8 cellular contexts compared by ENCODE assay signal in the genomic region with DNA sequence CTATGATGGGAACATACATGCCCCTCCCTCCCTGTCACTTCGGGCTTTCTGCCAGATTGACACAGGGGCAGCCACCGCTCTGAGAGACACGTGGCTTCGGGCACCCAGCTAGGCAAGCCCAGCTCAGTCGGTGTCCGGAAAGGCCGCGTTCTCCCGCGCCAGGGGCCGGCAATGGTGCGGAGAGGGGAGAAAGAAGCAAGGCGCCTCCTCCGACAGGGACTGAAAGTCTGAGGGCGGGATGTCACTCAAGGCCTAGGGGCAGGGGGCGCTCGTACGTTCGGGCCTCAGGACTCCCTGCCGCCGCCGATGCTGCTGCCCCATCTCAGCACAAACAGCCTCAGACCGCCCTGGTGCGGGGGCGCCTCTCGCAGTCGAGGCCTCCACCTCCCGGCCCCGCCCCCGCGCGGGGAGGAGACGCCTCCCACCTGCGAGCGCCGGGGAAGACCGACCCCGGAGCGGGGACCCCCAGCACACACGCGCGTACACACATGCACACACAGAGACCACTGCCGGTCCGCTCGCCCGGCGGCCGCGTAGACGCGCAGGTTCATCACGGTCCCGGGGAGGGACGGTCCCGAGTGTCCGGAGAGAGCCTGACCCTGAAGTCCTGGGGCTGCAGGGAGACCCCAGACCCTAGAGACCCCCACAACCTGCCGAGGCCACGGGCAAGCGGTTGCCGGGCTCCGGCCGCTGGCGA. TPM values are rescaled to one million over a fixed set of nuclear protein-coding genes. Genes with fewer than 3 reads are reported as not detected.
DNase-seq lines count a peak whose midpoint lies in the region; ATAC-seq and TF ChIP-seq lines count a peak whose summit lies in the region.

No MANE protein-coding gene starts in this region.

- peaks cover 65% of the 10 kb centered on the region for H3K4me1 Mint-ChIP-seq in brain
- peaks cover 0 to 13% of the 10 kb centered on the region in 2 donors for H3K4me1 Mint-ChIP-seq in natural killer cell

- CTCF ChIA-PET in SK-N-SH (lab: Yijun Ruan, JAX) = interaction anchor here (0.7 to 10.6 kb wide), 23 partner anchors 9 to 509 kb away, joined by 3 to 85 read pairs (median 4); no protein-coding TSS in a partner anchor

- H3K36me3 ChIP-seq in H7 (replicated peaks; ENCODE audit: control insufficient read depth, insufficient read depth, low read length) (no peaks in the 10 kb centered on the region), SK-N-SH (replicated peaks in 1 of 2; ENCODE audit: control insufficient read depth in 1 of 2, insufficient read depth in 2 of 2, low read length in 1 of 2) (no peaks in the 10 kb centered on the region), thymus (ENCODE audit: control insufficient read depth, insufficient read depth) (no peaks in the 10 kb centered on the region)

- DNase-seq in H7 (peak; percentile 96), SK-N-SH (peak; percentile 85), natural killer cell (no peak), mucosa of gallbladder (ENCODE audit: low spot score) (no peak), SIG-M5 (lab: John Stamatoyannopoulos, UW) (no peak)

- TF ChIP-seq CTCF in 22Rv1 (IDR thresholded peaks at IDR 0.05) (peak; percentile 50), SK-N-SH (IDR thresholded peaks at IDR 0.05) (peak; percentile 14; the same call in 1 of the 2 replicates), brain (conservative IDR thresholded peaks at IDR 0.05) (peak in 1 of 2 experiments; percentile 68), natural killer cell (IDR thresholded peaks at IDR 0.05) (no peak)

- no peaks in the 10 kb centered on the region for H3K79me2 ChIP-seq in SK-N-SH (ENCODE audit: insufficient read depth)

- H3K27me3 Mint-ChIP-seq in brain = peaks cover 83% of the 10 kb centered on the region
- peaks cover 46 to 50% of the 10 kb centered on the region in 2 donors for H3K27me3 Mint-ChIP-seq in natural killer cell (ENCODE audit: low read depth in 2 of 2)

- no peaks in the 10 kb centered on the region for H3K9me2 ChIP-seq in SK-N-SH

- H2AFZ ChIP-seq in SK-N-SH (ENCODE audit: low read depth) = no peak overlapping the region

- H3K4me2 ChIP-seq in SK-N-SH = peak overlapping the region; percentile 83; the same call in 1 of the 2 replicates

- H3K36me3 Mint-ChIP-seq in brain (no peaks in the 10 kb centered on the region), natural killer cell (no peaks in the 10 kb centered on the region)

- POLR2A ChIA-PET in SK-N-SH (lab: Yijun Ruan, JAX) = no interaction called here

- H3K27ac Mint-ChIP-seq in brain (no peak overlapping the region), natural killer cell (no peak overlapping the region)

- no peak for TF ChIP-seq RAD21 in SK-N-SH (IDR thresholded peaks at IDR 0.05; ENCODE audit: low read length)

- intact Hi-C loops in natural killer cell (cut with micrococcal nuclease) = no loop called here

- H3K4me3 Mint-ChIP-seq in brain (peak overlapping the region; percentile 66 to 81 (median 71)), natural killer cell (peak overlapping the region; percentile 13)

- H3K4me1 ChIP-seq in SK-N-SH (ENCODE audit: control insufficient read depth in 1 of 2, insufficient read depth in 2 of 2, low read depth in 1 of 2, low read length in 1 of 2) (peaks cover 0 to 20% of the 10 kb centered on the region in 2 experiments; a peak in 2 of 4 replicates), thymus (ENCODE audit: control insufficient read depth, insufficient read depth, low read length) (peaks cover 14% of the 10 kb centered on the region)

- TF ChIP-seq EP300 in SK-N-SH (IDR thresholded peaks at IDR 0.05; ENCODE audit: borderline replicate concordance in 1 of 2, low read depth in 1 of 2, low read length in 1 of 2) = no peak

- no peaks in the 10 kb centered on the region for H3F3A ChIP-seq in SK-N-SH (replicated peaks; ENCODE audit: insufficient read depth)

- ATAC-seq in natural killer cell = peak; percentile 27 to 72 (median 34)

- H3K4me3 ChIP-seq in H7 (ENCODE audit: insufficient read depth, low read depth, low read length) (peak overlapping the region; percentile 80), SK-N-SH (ENCODE audit: low read depth in 2 of 2, low read length in 1 of 2) (peak overlapping the region; percentile 26 to 29; a peak in 2 of 4 replicates), thymus (ENCODE audit: low read length) (peak overlapping the region; percentile 41)

- H3K27me3 ChIP-seq in H7 (ENCODE audit: control insufficient read depth, insufficient read depth, low read length) (peaks cover 38% of the 10 kb centered on the region), SK-N-SH (ENCODE audit: insufficient read depth) (peaks cover 65% of the 10 kb centered on the region), thymus (ENCODE audit: control insufficient read depth, insufficient read depth) (peaks cover 59% of the 10 kb centered on the region)

- H3K27ac ChIP-seq in 22Rv1 (no peak overlapping the region), SK-N-SH (ENCODE audit: low read depth in 2 of 2, low read length in 1 of 2) (no peak overlapping the region), thymus (ENCODE audit: low read depth) (no peak overlapping the region)

- H3K9ac ChIP-seq in SK-N-SH = no peak overlapping the region

- peaks cover 0 to 9% (median 0%) of the 10 kb centered on the region in 5 experiments for H3K9me3 Mint-ChIP-seq in brain
- H3K9me3 Mint-ChIP-seq in natural killer cell = no peaks in the 10 kb centered on the region

- 0 out of 2 replicates have a peak, but pooled peaks cover 4% of the 10 kb centered on the region for H4K20me1 ChIP-seq in SK-N-SH (ENCODE audit: insufficient read depth)

- 1% methylated on average over 14 of the region's 63 CpGs for WGBS in SK-N-SH (ENCODE audit: low lambda C conversion rate)
- WGBS in thymus = 2% methylated on average over 63 of the region's 63 CpGs

- H3K9me3 ChIP-seq in SK-N-SH = no peaks in the 10 kb centered on the region
- no peaks in the 10 kb centered on the region for H3K9me3 ChIP-seq in thymus (ENCODE audit: control insufficient read depth)

TF ChIP-seq in SK-N-SH, 30 proteins besides CTCF, POLR2A, EP300 and RAD21:
- peak; percentile 61; the same call in 1 of the 2 replicates for TF ChIP-seq MXI1 (IDR thresholded peaks at IDR 0.05; ENCODE audit: low read depth, low read length)
- no peak for TF ChIP-seq IRF3 (IDR thresholded peaks at IDR 0.05; ENCODE audit: low read depth, low read length)
- no peak for TF ChIP-seq GABPA (IDR thresholded peaks at IDR 0.05; ENCODE audit: low read depth)
- no peak for TF ChIP-seq REST (IDR thresholded peaks at IDR 0.05; ENCODE audit: low read depth, low read length)
- TF ChIP-seq PBX3 (IDR thresholded peaks at IDR 0.05) = 0 out of 2 replicates have a peak, but pooled peaks have one; percentile 16

RNA-seq across cellular contexts. Expression of gene GRM4, which starts 1.9 kb away (rescaled TPM):
- 23.9 and 35.3 TPM in 2 replicates for total RNA-seq in H7 (2014; rRNA removed; shearing (Covaris generic))
- not detected in 2 replicates for polyA plus RNA-seq in SK-N-SH (2012; rRNA removed)
- polyA plus RNA-seq in SK-N-SH (2012; cell fraction: cytosol; rRNA removed) = not detected in 2 replicates
- polyA plus RNA-seq in SK-N-SH (2012; cell fraction: nucleus; rRNA removed) = 0.04 and 0.05 TPM in 2 replicates
- 0.92 TPM for polyA plus RNA-seq in brain (ENCODE audit: insufficient read depth, low read depth, low replicate concordance)
- not detected for total RNA-seq in natural killer cell
- polyA plus RNA-seq in thymus = 0.27 TPM
- total RNA-seq in mucosa of gallbladder = not detected

Comparison
In these comparisons a context has a peak if more than half of its experiments do, and no peak if none do; other contexts are left out.
1. DNase-seq: peak in H7 (single experiment) and SK-N-SH (single experiment); none in natural killer cell (single experiment), mucosa of gallbladder (single experiment) and SIG-M5 (single experiment).
2. H3K4me3 ChIP-seq: peak in every context shown above with its lines; median percentile 80 in H7; 41 in thymus; 28 in SK-N-SH.
3. RNA of gene GRM4, which starts 1.9 kb away (total RNA-seq): 23.9 to 35.3 TPM in H7; not detected in mucosa of gallbladder (single experiment) and not detected in natural killer cell; every median in the first group is over 10 times any median in the second.